In the genomic region with DNA sequence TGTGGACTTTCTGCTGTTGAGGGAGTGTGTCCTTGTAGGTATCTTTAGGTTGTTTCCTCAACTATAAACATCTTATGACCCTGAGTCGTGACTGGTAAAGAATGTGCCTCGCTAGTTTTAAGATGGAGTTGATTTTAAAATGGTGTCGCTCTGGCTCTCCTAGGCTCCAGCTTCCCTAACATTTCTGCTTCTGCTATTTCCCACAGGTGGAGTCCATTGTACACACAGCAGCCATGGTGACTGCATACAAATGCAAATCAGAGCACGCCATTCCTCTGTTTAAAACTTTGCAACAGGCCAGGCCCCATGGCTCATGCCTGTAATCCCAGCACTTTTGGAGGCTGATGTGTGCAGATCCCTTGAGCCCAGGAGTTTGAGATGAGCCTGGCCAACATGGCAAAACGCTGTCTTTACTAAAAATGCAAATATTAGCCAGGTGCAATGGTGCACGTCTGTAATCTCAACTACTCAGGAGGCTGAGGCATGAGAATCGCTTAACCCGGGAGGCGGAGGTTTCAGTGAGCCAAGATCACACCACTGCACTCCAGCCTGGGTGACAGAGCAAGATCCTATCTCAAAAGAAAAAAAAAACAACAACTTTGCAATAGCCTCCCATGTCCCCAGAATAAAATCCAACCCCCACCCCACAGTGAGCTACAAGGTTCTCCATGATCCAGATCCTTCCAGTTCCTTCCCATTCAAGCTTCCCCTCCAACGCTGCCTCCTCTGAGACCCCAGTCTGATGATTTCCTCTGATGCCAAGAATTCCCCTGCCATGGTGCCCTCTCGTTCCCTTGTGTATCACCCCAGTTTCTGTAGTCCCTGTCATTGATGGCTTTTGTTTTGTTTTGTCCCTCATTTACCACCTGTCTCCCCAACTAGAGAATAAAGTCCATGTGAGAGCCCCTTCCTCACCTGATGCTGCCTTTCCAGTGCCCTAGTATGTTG, we compare ENCODE assay signal across 19 cellular contexts. TPM values are rescaled to one million over a fixed set of nuclear protein-coding genes. Genes with fewer than 3 reads are reported as not detected.
DNase-seq lines count a peak whose midpoint lies in the region; ATAC-seq and TF ChIP-seq lines count a peak whose summit lies in the region.
"Had no signal": no experiment of that assay in that cellular context is flagged by ENCODE, and none has a peak within 500 bp of the region (broad histone marks: within the 10 kb centered on the region; RNA-seq: fewer than 3 reads in every experiment).

No MANE protein-coding gene starts in this region.

- no peak overlapping the region for H3K4me3 Mint-ChIP-seq in nephron progenitor cell
- H3K4me3 Mint-ChIP-seq: CD4-positive, alpha-beta memory T cell; GM23338 had no signal

- H3K27me3 Mint-ChIP-seq in nephron progenitor cell (ENCODE audit: low read depth, poor library complexity): peaks cover 19% of the 10 kb centered on the region

- 53 to 60% methylated on average over 1 to 6 of the region's 11 CpGs for WGBS in gastroesophageal sphincter (ENCODE audit: low coverage in 1 of 2), 2 donors

- H3K27ac ChIP-seq in gastroesophageal sphincter: no peak overlapping the region
- H3K27ac ChIP-seq: A549 had no signal

- H3K27me3 ChIP-seq in HAP-1 (ENCODE audit: low read depth) (no peaks in the 10 kb centered on the region), gastroesophageal sphincter (peaks cover 76% of the 10 kb centered on the region)

- H3K4me3 ChIP-seq in HAP-1 (no peak overlapping the region), gastroesophageal sphincter (no peak overlapping the region)
- H3K4me3 ChIP-seq: A549, GM23338 had no signal

- no peaks in the 10 kb centered on the region for H3K36me3 ChIP-seq in HAP-1 (replicated peaks)
- H3K36me3 ChIP-seq in gastroesophageal sphincter: no peaks in the 10 kb centered on the region

- peak overlapping the region; percentile 43 for H3K27ac Mint-ChIP-seq in nephron progenitor cell
- H3K27ac Mint-ChIP-seq in activated naive CD4-positive, alpha-beta T cell treated with anti-CD3 and anti-CD28 coated beads, Interleukin-2, amount 50 U/mL, for 72 hours: no peak overlapping the region
- H3K27ac Mint-ChIP-seq: CD4-positive, alpha-beta memory T cell; GM23338 had no signal

- H3K4me1 Mint-ChIP-seq in nephron progenitor cell: no peaks in the 10 kb centered on the region
- H3K4me1 Mint-ChIP-seq: CD4-positive, alpha-beta memory T cell had no signal

- H3K9me3 Mint-ChIP-seq in nephron progenitor cell: peaks cover 16% of the 10 kb centered on the region
- peaks cover 7 to 11% of the 10 kb centered on the region in 2 donors for H3K9me3 Mint-ChIP-seq in activated naive CD4-positive, alpha-beta T cell treated with anti-CD3 and anti-CD28 coated beads, Interleukin-2, amount 50 U/mL, for 72 hours

- TF ChIP-seq CTCF in nephron progenitor cell (IDR thresholded peaks at IDR 0.05) (no peak), gastroesophageal sphincter (IDR thresholded peaks at IDR 0.05) (no peak)

- no peaks in the 10 kb centered on the region for H3K36me3 Mint-ChIP-seq in nephron progenitor cell (ENCODE audit: low read depth)
- H3K36me3 Mint-ChIP-seq in activated naive CD4-positive, alpha-beta T cell treated with anti-CD3 and anti-CD28 coated beads, Interleukin-2, amount 50 U/mL, for 72 hours: peaks cover 0 to 5% of the 10 kb centered on the region in 2 donors

- in situ Hi-C loops in HAP-1 (cut with MboI; ENCODE audit: low sequenced_read_pairs): no loop called here

- ATAC-seq in gastroesophageal sphincter (no peak), HG03521 (IDR thresholded peaks at IDR 0.05; ENCODE audit: unreplicated experiment) (no peak)
- ATAC-seq in activated naive CD4-positive, alpha-beta T cell treated with anti-CD3 and anti-CD28 coated beads, Interleukin-2, amount 50 U/mL, for 72 hours: no peak
- ATAC-seq: A549, GM23338 had no signal

- H3K4me1 ChIP-seq in HAP-1 (peaks cover 7% of the 10 kb centered on the region), gastroesophageal sphincter (no peaks in the 10 kb centered on the region)
- H3K4me1 ChIP-seq: A549 had no signal

- no peak for TF ChIP-seq POLR2A in gastroesophageal sphincter (IDR thresholded peaks at IDR 0.05)

- no peaks in the 10 kb centered on the region for H3K9me3 ChIP-seq in HAP-1
- peaks cover 0 to 10% (median 0%) of the 10 kb centered on the region in 3 donors for H3K9me3 ChIP-seq in gastroesophageal sphincter
- H3K9me3 ChIP-seq: A549 had no signal

- DNase-seq in HAP-1 (ENCODE audit: low spot score in 2 of 2) (peak; percentile 29 to 36), OCI-M1 (lab: John Stamatoyannopoulos, UW) (peak; percentile 4), nephron progenitor cell (no peak), AML-193 (lab: John Stamatoyannopoulos, UW) (no peak)
- DNase-seq in activated naive CD4-positive, alpha-beta T cell treated with anti-CD3 and anti-CD28 coated beads, Interleukin-2, amount 50 U/mL, for 72 hours (ENCODE audit: low spot score in 2 of 2): no peak
- DNase-seq: 8988T; ACHN; C1 segment of cervical spinal cord; Calu3; CD4-positive, alpha-beta memory T cell; COR-L47; DMS53; DMS79 treated with DMSO at 0.1 percent for 48 hours; GF-D8 had no signal

- TF ChIP-seq EP300 in gastroesophageal sphincter (IDR thresholded peaks at IDR 0.05): no peak

RNA-seq across cellular contexts. Expression of a gene that starts 36.9 kb away (rescaled TPM):
- total RNA-seq in gastroesophageal sphincter: under 1 TPM in 1 of 4 donors, not detected in 3; 0.22 TPM
- not detected for total RNA-seq in activated naive CD4-positive, alpha-beta T cell treated with anti-CD3 and anti-CD28 coated beads, Interleukin-2, amount 50 U/mL, for 72 hours
- total RNA-seq: CD4-positive, alpha-beta memory T cell; Daoy had no signal

Comparison
In these comparisons a context has a peak if more than half of its experiments do, and no peak if none do; other contexts are left out.
1. DNase-seq: peak in HAP-1 (2 of 2) and OCI-M1 (single experiment); none in nephron progenitor cell (single experiment), activated naive CD4-positive, alpha-beta T cell treated with anti-CD3 and anti-CD28 coated beads, Interleukin-2, amount 50 U/mL, for 72 hours (0 of 2) and AML-193 (0 of 2).